In genomic region chr4:36509816-36510215, GRCh38 we compare ENCODE assay signal across 29 cellular contexts.
"Had no signal": no experiment of that assay in that cellular context is flagged by ENCODE, and none has a peak within 500 bp of the region (broad histone marks: within the 10 kb centered on the region; RNA-seq: fewer than 3 reads in every experiment).

No MANE protein-coding gene starts in this region.

- H3K36me3 ChIP-seq: ascending aorta, breast epithelium, cardiac muscle cell, colonic mucosa, esophagus squamous epithelium, gastroesophageal sphincter, heart right ventricle had no signal

- H2AFZ ChIP-seq: hepatocyte had no signal

- FAIRE-seq: endometrium, endothelial cell of umbilical vein had no signal

- H3K27ac ChIP-seq: ascending aorta, breast epithelium, cardiac muscle cell, colonic mucosa, epithelial cell of prostate, esophagus squamous epithelium, gastroesophageal sphincter, heart right ventricle, hepatocyte had no signal

- ATAC-seq: activated naive CD4-positive, alpha-beta T cell treated with anti-CD3 and anti-CD28 coated beads, Interleukin-2, amount 50 U/mL, for 72 hours; activated T-cell treated with anti-CD3 and anti-CD28 coated beads, Interleukin-2, amount 50 U/mL, for 72 hours; gastroesophageal sphincter; heart right ventricle had no signal

- H3K4me3 ChIP-seq: ascending aorta, breast epithelium, cardiac muscle cell, colonic mucosa, esophagus squamous epithelium, gastroesophageal sphincter, heart right ventricle, hepatocyte had no signal

- DNase-seq: activated CD4-positive, alpha-beta memory T cell treated with anti-CD3 and anti-CD28 coated beads, Interleukin-2, amount 10 ng/mL, durations not matched to agents 7 days and 5 days; activated CD4-positive, alpha-beta T cell treated with anti-CD3 and anti-CD28 coated beads for 1 hour; activated CD4-positive, alpha-beta T cell treated with anti-CD3 and anti-CD28 coated beads for 4 hours; activated CD4-positive, alpha-beta T cell treated with anti-CD3 and anti-CD28 coated beads, Interleukin-2, amount 10 ng/mL, durations not matched to agents 7 days and 5 days; activated CD4-positive, alpha-beta T cell treated with anti-CD3 and anti-CD28 coated beads, Interleukin-2, amount 50 U/mL, for 4 hours; activated CD8-positive, alpha-beta memory T cell treated with anti-CD3 and anti-CD28 coated beads, Interleukin-2, amount 50 U/mL, for 48 hours; activated gamma-delta T cell; activated naive CD4-positive, alpha-beta T cell; activated naive CD4-positive, alpha-beta T cell treated with anti-CD3 and anti-CD28 coated beads, Interleukin-2, amount 10 ng/mL, durations not matched to agents 7 days and 5 days; activated naive CD8-positive, alpha-beta T cell treated with anti-CD3 and anti-CD28 coated beads, Interleukin-2, amount 10 ng/mL, durations not matched to agents 7 days and 5 days; activated T-cell treated with anti-CD3 and anti-CD28 coated beads for 4 hours; activated T-cell treated with anti-CD3 and anti-CD28 coated beads, Interleukin-2, amount 50 U/mL, for 24 hours; activated T-cell treated with anti-CD3 and anti-CD28 coated beads, Interleukin-2, amount 50 U/mL, for 72 hours; central memory CD4-positive, alpha-beta T cell; cerebellar nuclear complex; colonic mucosa; effector CD8-positive, alpha-beta T cell; esophagus squamous epithelium; foreskin melanocyte; heart right ventricle had no signal

- H3K27me3 ChIP-seq: ascending aorta, breast epithelium, cardiac muscle cell, colonic mucosa, esophagus squamous epithelium, gastroesophageal sphincter, heart right ventricle, hepatocyte had no signal

- H3K4me1 ChIP-seq: ascending aorta, breast epithelium, colonic mucosa, esophagus squamous epithelium, gastroesophageal sphincter, heart right ventricle had no signal

- H3K79me2 ChIP-seq: hepatocyte had no signal

- H3K9me3 ChIP-seq: ascending aorta, breast epithelium, colonic mucosa, esophagus squamous epithelium, gastroesophageal sphincter had no signal

- H3K4me2 ChIP-seq: hepatocyte had no signal
